14 cellular contexts compared by ENCODE assay signal in genomic region chr3:119418091-119418512, GRCh38.
"Had no signal": no experiment of that assay in that cellular context is flagged by ENCODE, and none has a peak within 500 bp of the region (broad histone marks: within the 10 kb centered on the region; RNA-seq: fewer than 3 reads in every experiment).

No MANE protein-coding gene starts in this region.

- H3K27ac ChIP-seq: body of pancreas, prostate gland, right lobe of liver, suprapubic skin had no signal

- H3K36me3 ChIP-seq: prostate gland, right lobe of liver had no signal

- H3K4me3 ChIP-seq: body of pancreas, prostate gland, right lobe of liver, suprapubic skin had no signal

- H3K9me3 ChIP-seq: body of pancreas, prostate gland, right lobe of liver, suprapubic skin had no signal

- DNase-seq: activated B cell treated with CpG ODN at 0.5 μM for 24 hours; activated CD4-positive, alpha-beta T cell treated with anti-CD3 and anti-CD28 coated beads for 48 hours; activated CD8-positive, alpha-beta memory T cell treated with anti-CD3 and anti-CD28 coated beads, Interleukin-2, amount 50 U/mL, for 48 hours; activated CD8-positive, alpha-beta T cell treated with anti-CD3 and anti-CD28 coated beads, Interleukin-2, amount 10 ng/mL, durations not matched to agents 7 days and 5 days; activated gamma-delta T cell; activated T-cell treated with anti-CD3 and anti-CD28 coated beads, Interleukin-2, amount 50 U/mL, for 72 hours; amniotic stem cell; body of pancreas; effector CD8-positive, alpha-beta T cell; nephron progenitor cell; right lobe of liver had no signal

- ATAC-seq: activated CD8-positive, alpha-beta T cell treated with anti-CD3 and anti-CD28 coated beads, Interleukin-2, amount 10 ng/mL, durations not matched to agents 7 days and 5 days; activated naive CD4-positive, alpha-beta T cell treated with anti-CD3 and anti-CD28 coated beads, Interleukin-2, amount 50 U/mL, for 72 hours; activated T-cell treated with anti-CD3 and anti-CD28 coated beads, Interleukin-2, amount 50 U/mL, for 72 hours; body of pancreas; right lobe of liver had no signal

- H3K4me1 ChIP-seq: body of pancreas, prostate gland, right lobe of liver, suprapubic skin had no signal
